8 cellular contexts compared by ENCODE assay signal in genomic region chr5:79025054-79025465, GRCh38. TPM values are rescaled to one million over a fixed set of nuclear protein-coding genes. Genes with fewer than 3 reads are reported as not detected.
DNase-seq lines count a peak whose midpoint lies in the region; ATAC-seq and TF ChIP-seq lines count a peak whose summit lies in the region.

No MANE protein-coding gene starts in this region.

- TF ChIP-seq CTCF in LNCAP (IDR thresholded peaks at IDR 0.05): peak; percentile 97
- peak; percentile 97 for TF ChIP-seq CTCF in left ventricle myocardium inferior (IDR thresholded peaks at IDR 0.05; ENCODE audit: borderline replicate concordance)

- peaks cover 24% of the 10 kb centered on the region for H3K4me1 ChIP-seq in adipocyte (ENCODE audit: control insufficient read depth, insufficient read depth, low read length)
- H3K4me1 ChIP-seq in left ventricle myocardium inferior: peaks cover 11% of the 10 kb centered on the region

- H3K9ac ChIP-seq in SK-N-MC (ENCODE audit: insufficient read length) (peak overlapping the region; percentile 55), adipocyte (ENCODE audit: low read length) (peak overlapping the region; percentile 70)

- H3K27ac ChIP-seq in SK-N-MC (no peak overlapping the region), left ventricle myocardium inferior (replicated peaks) (no peak overlapping the region)

- peak overlapping the region; percentile 66 for H3K4me3 ChIP-seq in SK-N-MC
- H3K4me3 ChIP-seq in adipocyte (ENCODE audit: low read length): peak overlapping the region; percentile 75
- peak overlapping the region; percentile 57 for H3K4me3 ChIP-seq in left ventricle myocardium inferior

- ATAC-seq in GM21723 (IDR thresholded peaks at IDR 0.05; ENCODE audit: unreplicated experiment) (no peak), HG02884 (IDR thresholded peaks at IDR 0.05; ENCODE audit: unreplicated experiment) (no peak)

- no peaks in the 10 kb centered on the region for H3K36me3 ChIP-seq in SK-N-MC (ENCODE audit: insufficient read depth, low read length)
- no peaks in the 10 kb centered on the region for H3K36me3 ChIP-seq in adipocyte (ENCODE audit: control insufficient read depth, insufficient read depth, low read length, severe bottlenecking)
- no peaks in the 10 kb centered on the region for H3K36me3 ChIP-seq in left ventricle myocardium inferior

- peak; percentile 54 for DNase-seq in DMS53 treated with DMSO at 0.1 percent for 48 hours (lab: John Stamatoyannopoulos, UW; ENCODE audit: unreplicated experiment)
- DNase-seq in SK-N-MC (ENCODE audit: low read depth, low spot score): no peak
- peak; percentile 88 for DNase-seq in adipocyte (ENCODE audit: low read depth)
- peak; percentile 47 for DNase-seq in left ventricle myocardium inferior
- DNase-seq in pulmonary artery endothelial cell (ENCODE audit: low read depth, low spot score): peak; percentile 10

- H3K9me3 ChIP-seq in SK-N-MC (ENCODE audit: low read depth, low read length): no peaks in the 10 kb centered on the region
- H3K9me3 ChIP-seq in adipocyte (ENCODE audit: control insufficient read depth, low read length): no peaks in the 10 kb centered on the region
- no peaks in the 10 kb centered on the region for H3K9me3 ChIP-seq in left ventricle myocardium inferior (replicated peaks)

- H3K27me3 ChIP-seq in adipocyte (replicated peaks; ENCODE audit: control insufficient read depth, insufficient read depth, low read length) (no peaks in the 10 kb centered on the region), left ventricle myocardium inferior (ENCODE audit: low read depth) (peaks cover 6% of the 10 kb centered on the region)

- intact Hi-C loops in left ventricle myocardium inferior (cut with micrococcal nuclease): loop anchor here (5.0 to 10.0 kb wide), 2 partner anchors 87 to 440 kb away; partner anchors contain the start of gene BHMT

RNA-seq across cellular contexts. Expression of gene ARSB, which starts 40.0 kb away (rescaled TPM):
- total RNA-seq in left ventricle myocardium inferior (14.3 TPM), pulmonary artery endothelial cell (10.4 and 15.3 TPM in 2 replicates)

RNA-seq across cellular contexts. Expression of gene DMGDH, which starts 44.4 kb away (rescaled TPM):
- total RNA-seq in left ventricle myocardium inferior (2.4 TPM), pulmonary artery endothelial cell (0.20 and 0.25 TPM in 2 replicates)

RNA-seq across cellular contexts. Expression of gene BHMT2, which starts 44.5 kb away (rescaled TPM):
- total RNA-seq in left ventricle myocardium inferior: 7.9 TPM
- total RNA-seq in pulmonary artery endothelial cell: 0.13 and 2.5 TPM in 2 replicates
